Comparison of ENCODE assay signal across 1 cellular context in the genomic region with DNA sequence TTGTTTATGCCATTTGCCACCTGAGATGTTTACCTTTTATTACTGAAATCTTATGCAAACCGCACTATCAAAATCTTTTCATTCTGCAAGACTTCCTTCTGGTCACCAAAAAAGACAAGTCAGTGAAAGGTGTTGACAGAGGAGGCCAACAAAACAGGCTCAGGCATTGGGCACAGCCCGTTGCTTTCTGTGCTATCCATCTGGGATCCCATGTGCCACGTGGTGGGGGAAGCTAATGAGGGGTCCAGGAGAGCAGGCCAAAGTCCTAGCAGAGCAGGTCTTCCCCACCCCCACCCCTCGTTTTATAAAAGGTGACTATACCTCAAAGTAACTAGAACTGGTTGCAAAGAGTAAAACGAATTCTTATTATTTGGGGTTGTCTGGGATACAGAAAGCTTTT.
TF ChIP-seq lines count a peak whose summit lies in the region.

No MANE protein-coding gene starts in this region.

TF ChIP-seq in K562, 482 proteins besides CTCF, POLR2A, EP300 and RAD21 (continues in another document):
- TF ChIP-seq MGA (IDR thresholded peaks at IDR 0.05), result peak; percentile 46
- no peak for TF ChIP-seq TAF1 (IDR thresholded peaks at IDR 0.05; ENCODE audit: control insufficient read depth, extremely low read depth, insufficient read depth, low read length, severe bottlenecking)
- no peak for TF ChIP-seq MTA1 (IDR thresholded peaks at IDR 0.05; ENCODE audit: borderline replicate concordance)
- 0 out of 4 replicates have a peak, but pooled peaks of 1 of the 2 experiments have one; percentile 14 for TF ChIP-seq FOXA3 (CRISPR knock-in tag; conservative IDR thresholded peaks at IDR 0.05 in 1 of 2, IDR thresholded peaks at IDR 0.05 in 1 of 2)
- TF ChIP-seq MAX (CRISPR knock-in tag; IDR thresholded peaks at IDR 0.05), result peak; percentile 62
- TF ChIP-seq POLR3A (IDR thresholded peaks at IDR 0.05; ENCODE audit: borderline replicate concordance, extremely low read depth, insufficient read depth, insufficient read length), result no peak
- TF ChIP-seq, protein P1, sequence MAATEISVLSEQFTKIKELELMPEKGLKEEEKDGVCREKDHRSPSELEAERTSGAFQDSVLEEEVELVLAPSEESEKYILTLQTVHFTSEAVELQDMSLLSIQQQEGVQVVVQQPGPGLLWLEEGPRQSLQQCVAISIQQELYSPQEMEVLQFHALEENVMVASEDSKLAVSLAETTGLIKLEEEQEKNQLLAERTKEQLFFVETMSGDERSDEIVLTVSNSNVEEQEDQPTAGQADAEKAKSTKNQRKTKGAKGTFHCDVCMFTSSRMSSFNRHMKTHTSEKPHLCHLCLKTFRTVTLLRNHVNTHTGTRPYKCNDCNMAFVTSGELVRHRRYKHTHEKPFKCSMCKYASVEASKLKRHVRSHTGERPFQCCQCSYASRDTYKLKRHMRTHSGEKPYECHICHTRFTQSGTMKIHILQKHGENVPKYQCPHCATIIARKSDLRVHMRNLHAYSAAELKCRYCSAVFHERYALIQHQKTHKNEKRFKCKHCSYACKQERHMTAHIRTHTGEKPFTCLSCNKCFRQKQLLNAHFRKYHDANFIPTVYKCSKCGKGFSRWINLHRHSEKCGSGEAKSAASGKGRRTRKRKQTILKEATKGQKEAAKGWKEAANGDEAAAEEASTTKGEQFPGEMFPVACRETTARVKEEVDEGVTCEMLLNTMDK (IDR thresholded peaks at IDR 0.05; ENCODE audit: borderline replicate concordance, insufficient read depth, low read depth, low read length, poor library complexity, severe bottlenecking), result no peak
- no peak for TF ChIP-seq ZNF740 (CRISPR knock-in tag; IDR thresholded peaks at IDR 0.05)
- 0 out of 4 replicates have a peak, but pooled peaks of 1 of the 2 experiments have one; percentile 27 for TF ChIP-seq ZNF740 (tag; IDR thresholded peaks at IDR 0.05)
- TF ChIP-seq, protein P2, sequence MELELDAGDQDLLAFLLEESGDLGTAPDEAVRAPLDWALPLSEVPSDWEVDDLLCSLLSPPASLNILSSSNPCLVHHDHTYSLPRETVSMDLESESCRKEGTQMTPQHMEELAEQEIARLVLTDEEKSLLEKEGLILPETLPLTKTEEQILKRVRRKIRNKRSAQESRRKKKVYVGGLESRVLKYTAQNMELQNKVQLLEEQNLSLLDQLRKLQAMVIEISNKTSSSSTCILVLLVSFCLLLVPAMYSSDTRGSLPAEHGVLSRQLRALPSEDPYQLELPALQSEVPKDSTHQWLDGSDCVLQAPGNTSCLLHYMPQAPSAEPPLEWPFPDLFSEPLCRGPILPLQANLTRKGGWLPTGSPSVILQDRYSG (tag; conservative IDR thresholded peaks at IDR 0.05; ENCODE audit: low read depth), result no peak
- no peak for TF ChIP-seq TCFL5 (CRISPR knock-in tag; conservative IDR thresholded peaks at IDR 0.05)
- TF ChIP-seq TAF7 (tag; IDR thresholded peaks at IDR 0.05), result no peak
- no peak for TF ChIP-seq JUNB (CRISPR knock-in tag; conservative IDR thresholded peaks at IDR 0.05)
- TF ChIP-seq, protein P3, sequence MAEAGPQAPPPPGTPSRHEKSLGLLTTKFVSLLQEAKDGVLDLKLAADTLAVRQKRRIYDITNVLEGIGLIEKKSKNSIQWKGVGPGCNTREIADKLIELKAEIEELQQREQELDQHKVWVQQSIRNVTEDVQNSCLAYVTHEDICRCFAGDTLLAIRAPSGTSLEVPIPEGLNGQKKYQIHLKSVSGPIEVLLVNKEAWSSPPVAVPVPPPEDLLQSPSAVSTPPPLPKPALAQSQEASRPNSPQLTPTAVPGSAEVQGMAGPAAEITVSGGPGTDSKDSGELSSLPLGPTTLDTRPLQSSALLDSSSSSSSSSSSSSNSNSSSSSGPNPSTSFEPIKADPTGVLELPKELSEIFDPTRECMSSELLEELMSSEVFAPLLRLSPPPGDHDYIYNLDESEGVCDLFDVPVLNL (CRISPR knock-in tag; IDR thresholded peaks at IDR 0.05; ENCODE audit: low read depth), result no peak
- no peak for TF ChIP-seq RFX5 (IDR thresholded peaks at IDR 0.05; ENCODE audit: low read depth, low read length)
- TF ChIP-seq BRCA1 (IDR thresholded peaks at IDR 0.05), result no peak
- TF ChIP-seq BRCA1 (CRISPR knock-in tag; IDR thresholded peaks at IDR 0.05), result no peak
- TF ChIP-seq, protein P4, sequence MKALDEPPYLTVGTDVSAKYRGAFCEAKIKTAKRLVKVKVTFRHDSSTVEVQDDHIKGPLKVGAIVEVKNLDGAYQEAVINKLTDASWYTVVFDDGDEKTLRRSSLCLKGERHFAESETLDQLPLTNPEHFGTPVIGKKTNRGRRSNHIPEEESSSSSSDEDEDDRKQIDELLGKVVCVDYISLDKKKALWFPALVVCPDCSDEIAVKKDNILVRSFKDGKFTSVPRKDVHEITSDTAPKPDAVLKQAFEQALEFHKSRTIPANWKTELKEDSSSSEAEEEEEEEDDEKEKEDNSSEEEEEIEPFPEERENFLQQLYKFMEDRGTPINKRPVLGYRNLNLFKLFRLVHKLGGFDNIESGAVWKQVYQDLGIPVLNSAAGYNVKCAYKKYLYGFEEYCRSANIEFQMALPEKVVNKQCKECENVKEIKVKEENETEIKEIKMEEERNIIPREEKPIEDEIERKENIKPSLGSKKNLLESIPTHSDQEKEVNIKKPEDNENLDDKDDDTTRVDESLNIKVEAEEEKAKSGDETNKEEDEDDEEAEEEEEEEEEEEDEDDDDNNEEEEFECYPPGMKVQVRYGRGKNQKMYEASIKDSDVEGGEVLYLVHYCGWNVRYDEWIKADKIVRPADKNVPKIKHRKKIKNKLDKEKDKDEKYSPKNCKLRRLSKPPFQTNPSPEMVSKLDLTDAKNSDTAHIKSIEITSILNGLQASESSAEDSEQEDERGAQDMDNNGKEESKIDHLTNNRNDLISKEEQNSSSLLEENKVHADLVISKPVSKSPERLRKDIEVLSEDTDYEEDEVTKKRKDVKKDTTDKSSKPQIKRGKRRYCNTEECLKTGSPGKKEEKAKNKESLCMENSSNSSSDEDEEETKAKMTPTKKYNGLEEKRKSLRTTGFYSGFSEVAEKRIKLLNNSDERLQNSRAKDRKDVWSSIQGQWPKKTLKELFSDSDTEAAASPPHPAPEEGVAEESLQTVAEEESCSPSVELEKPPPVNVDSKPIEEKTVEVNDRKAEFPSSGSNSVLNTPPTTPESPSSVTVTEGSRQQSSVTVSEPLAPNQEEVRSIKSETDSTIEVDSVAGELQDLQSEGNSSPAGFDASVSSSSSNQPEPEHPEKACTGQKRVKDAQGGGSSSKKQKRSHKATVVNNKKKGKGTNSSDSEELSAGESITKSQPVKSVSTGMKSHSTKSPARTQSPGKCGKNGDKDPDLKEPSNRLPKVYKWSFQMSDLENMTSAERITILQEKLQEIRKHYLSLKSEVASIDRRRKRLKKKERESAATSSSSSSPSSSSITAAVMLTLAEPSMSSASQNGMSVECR (CRISPR knock-in tag; IDR thresholded peaks at IDR 0.05), result 0 out of 2 replicates have a peak, but pooled peaks have one; percentile 28
- TF ChIP-seq ZBTB1 (CRISPR knock-in tag; IDR thresholded peaks at IDR 0.05; ENCODE audit: borderline replicate concordance, low read depth), result no peak
- no peak for TF ChIP-seq ZNF146 (CRISPR knock-in tag; IDR thresholded peaks at IDR 0.05; ENCODE audit: unreplicated experiment)
- TF ChIP-seq ZNF592 (IDR thresholded peaks at IDR 0.05), result 0 out of 2 replicates have a peak, but pooled peaks have one; percentile 27
- TF ChIP-seq ZNF316 (IDR thresholded peaks at IDR 0.05), result no peak
